Comparison of ENCODE assay signal across 1 cellular context in genomic region chr3:187841552-187841951, GRCh38.
TF ChIP-seq lines count a peak whose summit lies in the region.

No MANE protein-coding gene starts in this region.

TF ChIP-seq in IMR-90, 13 proteins besides CTCF, POLR2A, EP300 and RAD21:
- TF ChIP-seq FOS (IDR thresholded peaks at IDR 0.05; ENCODE audit: low read depth, low read length): peak; percentile 70
- peak; percentile 56 for TF ChIP-seq CEBPB (IDR thresholded peaks at IDR 0.05; ENCODE audit: low read depth, low read length)
- TF ChIP-seq CHD1 (IDR thresholded peaks at IDR 0.05; ENCODE audit: low read depth, low read length): no peak
